1 cellular context compared by ENCODE assay signal in genomic region chr17:42677012-42677857, GRCh38.
A peak's percentile ranks its signal among the peaks of the same experiment; 100 is the strongest.
TF ChIP-seq lines count a peak whose summit lies in the region.

No MANE protein-coding gene starts in this region.

TF ChIP-seq in IMR-90, 13 proteins besides CTCF, POLR2A, EP300 and RAD21 (continued from another document):
- TF ChIP-seq ELK1 (IDR thresholded peaks at IDR 0.05; ENCODE audit: borderline replicate concordance, low read depth, low read length) (no peak), MXI1 (IDR thresholded peaks at IDR 0.05; ENCODE audit: borderline replicate concordance, low read depth, low read length) (no peak), FOS (IDR thresholded peaks at IDR 0.05; ENCODE audit: low read depth, low read length) (peak; percentile 57; the same call in 1 of the 2 replicates), CHD1 (IDR thresholded peaks at IDR 0.05; ENCODE audit: low read depth, low read length) (no peak), BHLHE40 (IDR thresholded peaks at IDR 0.05; ENCODE audit: low read depth, low read length) (peak; percentile 19; the same call in 1 of the 2 replicates), SMC3 (IDR thresholded peaks at IDR 0.05; ENCODE audit: low read depth, low read length) (no peak), CEBPB (IDR thresholded peaks at IDR 0.05; ENCODE audit: low read depth, low read length) (peak; percentile 98), MAFK (IDR thresholded peaks at IDR 0.05; ENCODE audit: low read depth, low read length) (no peak), NFE2L2 (IDR thresholded peaks at IDR 0.05; ENCODE audit: low read depth, low read length) (no peak), RFX5 (IDR thresholded peaks at IDR 0.05; ENCODE audit: low read depth, low read length) (no peak)
